Comparison of ENCODE assay signal across 28 cellular contexts in the genomic region with DNA sequence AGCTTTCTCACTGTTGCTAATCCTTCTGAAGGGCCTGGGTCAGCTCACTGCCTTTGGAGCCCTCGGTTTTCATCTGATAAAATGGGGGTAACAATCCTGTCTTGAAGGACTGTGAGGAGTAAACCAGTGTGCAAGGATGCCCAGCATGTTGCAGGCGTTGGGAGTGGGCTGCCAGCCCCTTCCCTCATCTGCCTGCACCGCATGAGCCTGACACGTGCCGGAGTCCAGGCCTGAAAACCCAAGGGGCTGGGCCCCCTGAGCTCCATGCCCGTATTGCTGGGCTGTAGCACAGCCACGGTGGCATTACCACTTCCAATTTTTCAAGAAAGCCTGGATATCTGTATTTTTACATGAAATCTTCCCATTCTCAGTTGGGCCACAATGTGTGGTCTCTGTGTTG.
"Had no signal": no experiment of that assay in that cellular context is flagged by ENCODE, and none has a peak within 500 bp of the region (broad histone marks: within the 10 kb centered on the region; RNA-seq: fewer than 3 reads in every experiment).

No MANE protein-coding gene starts in this region.

- H3K27me3 ChIP-seq: esophagus muscularis mucosa, foreskin keratinocyte, hepatocyte, right lobe of liver, thyroid gland, upper lobe of right lung had no signal

- ATAC-seq: foreskin keratinocyte; lower lobe of right lung; naive thymus-derived CD8-positive, alpha-beta T cell; right lobe of liver; stimulated activated memory B cell treated with anti-CD40 and anti-IgM and Interleukin-4, amounts not matched to agents 10 μg/mL and 1 μg/mL and 100 μg/mL, for 72 hours; stimulated activated naive CD8-positive, alpha-beta T cell treated with anti-CD3 and anti-CD28 coated beads, Interleukin-15, amount 100 ng/mL, for 72 hours; upper lobe of right lung had no signal

- H3K4me3 ChIP-seq: esophagus muscularis mucosa, hepatocyte, lower lobe of right lung, right lobe of liver, skin epidermis, thyroid gland, upper lobe of right lung had no signal

- DNase-seq: activated CD4-positive, alpha-beta memory T cell treated with anti-CD3 and anti-CD28 coated beads for 36 hours; activated CD4-positive, alpha-beta T cell treated with anti-CD3 and anti-CD28 coated beads for 4 hours; activated CD8-positive, alpha-beta memory T cell treated with anti-CD3 and anti-CD28 coated beads, Interleukin-2, amount 50 U/mL, for 4 hours; activated gamma-delta T cell; activated naive CD4-positive, alpha-beta T cell treated with anti-CD3 and anti-CD28 coated beads, Interleukin-2, amount 50 U/mL, for 16 hours; activated T-cell treated with anti-CD3 and anti-CD28 coated beads, Interleukin-2, amount 50 U/mL, for 1 hour; amniotic stem cell; central memory CD4-positive, alpha-beta T cell; effector CD4-positive, alpha-beta T cell; foreskin keratinocyte; islet precursor cell; lower lobe of right lung; mesenchymal stem cell; naive thymus-derived CD8-positive, alpha-beta T cell; nucleus accumbens; stimulated activated CD4-positive, alpha-beta T cell treated with anti-CD3 and anti-CD28 coated beads, Interleukin-4, amount 100 ng/mL, for 4 hours; stimulated activated CD8-positive, alpha-beta memory T cell treated with anti-CD3 and anti-CD28 coated beads, Interleukin-4, amount 100 ng/mL, for 48 hours; stimulated activated naive CD8-positive, alpha-beta T cell treated with anti-CD3 and anti-CD28 coated beads, Interleukin-15, amount 100 ng/mL, for 72 hours; T-helper 9 cell; thyroid gland; upper lobe of right lung had no signal

- H3K4me2 ChIP-seq: hepatocyte had no signal

- H3K36me3 ChIP-seq: right lobe of liver, thyroid gland had no signal

- H3K27ac ChIP-seq: foreskin keratinocyte, hepatocyte, lower lobe of right lung, parathyroid adenoma, right lobe of liver, skin epidermis, thyroid gland, upper lobe of right lung, VCaP had no signal

- H2AFZ ChIP-seq: hepatocyte, parathyroid adenoma had no signal

- H3K79me2 ChIP-seq: hepatocyte, parathyroid adenoma had no signal

- H3K4me1 ChIP-seq: foreskin keratinocyte, parathyroid adenoma, right lobe of liver, thyroid gland had no signal

- H3K9ac ChIP-seq: parathyroid adenoma had no signal

- H3K9me3 ChIP-seq: esophagus muscularis mucosa, lower lobe of right lung, right lobe of liver, thyroid gland, upper lobe of right lung had no signal
